ENCODE assay signal across 33 cellular contexts in genomic region chr12:106745181-106745745, GRCh38.
"Had no signal": no experiment of that assay in that cellular context is flagged by ENCODE, and none has a peak within 500 bp of the region (broad histone marks: within the 10 kb centered on the region; RNA-seq: fewer than 3 reads in every experiment).

No MANE protein-coding gene starts in this region.

- ATAC-seq: activated naive CD4-positive, alpha-beta T cell treated with anti-CD3 and anti-CD28 coated beads, Interleukin-2, amount 50 U/mL, for 72 hours; activated naive CD8-positive, alpha-beta T cell treated with anti-CD3 and anti-CD28 coated beads, Interleukin-2, amount 50 U/mL, for 24 hours; activated T-cell treated with anti-CD3 and anti-CD28 coated beads, Interleukin-2, amount 50 U/mL, for 4 hours; activated T-cell treated with anti-CD3 and anti-CD28 coated beads, Interleukin-2, amount 50 U/mL, for 72 hours; activated T-helper 17 cell treated with anti-CD3 and anti-CD28 coated beads, Interleukin-2, amount 50 U/mL, for 72 hours; body of pancreas had no signal

- H3K27ac ChIP-seq: adrenal gland, ascending aorta, body of pancreas, brain microvascular endothelial cell, breast epithelium, cardiac muscle cell had no signal

- DNase-seq: activated effector memory CD4-positive, alpha-beta T cell treated with anti-CD3 and anti-CD28 coated beads, Interleukin-2, amount 50 U/mL, for 16 hours; activated effector memory CD4-positive, alpha-beta T cell treated with Interleukin-2 at 50 U/mL for 16 hours; activated gamma-delta T cell; activated gamma-delta T cell treated with Interleukin-2 at 50 U/mL for 16 hours; activated naive CD4-positive, alpha-beta T cell; activated naive CD4-positive, alpha-beta T cell treated with anti-CD3 and anti-CD28 coated beads for 36 hours; activated naive CD4-positive, alpha-beta T cell treated with anti-CD3 and anti-CD28 coated beads, Interleukin-2, amount 10 ng/mL, durations not matched to agents 7 days and 5 days; activated naive CD4-positive, alpha-beta T cell treated with anti-CD3 and anti-CD28 coated beads, Interleukin-2, amount 50 U/mL, for 16 hours; activated naive CD4-positive, alpha-beta T cell treated with Interleukin-2 at 50 U/mL for 16 hours; activated naive CD8-positive, alpha-beta T cell treated with anti-CD3 and anti-CD28 coated beads for 36 hours; activated naive CD8-positive, alpha-beta T cell treated with anti-CD3 and anti-CD28 coated beads, Interleukin-2, amount 10 ng/mL, durations not matched to agents 7 days and 5 days; activated naive CD8-positive, alpha-beta T cell treated with anti-CD3 and anti-CD28 coated beads, Interleukin-2, amount 50 U/mL, for 24 hours; activated T-cell treated with anti-CD3 and anti-CD28 coated beads, Interleukin-2, amount 50 U/mL, for 1 hour; activated T-cell treated with anti-CD3 and anti-CD28 coated beads, Interleukin-2, amount 50 U/mL, for 24 hours; activated T-cell treated with anti-CD3 and anti-CD28 coated beads, Interleukin-2, amount 50 U/mL, for 4 hours; activated T-cell treated with anti-CD3 and anti-CD28 coated beads, Interleukin-2, amount 50 U/mL, for 48 hours; activated T-cell treated with anti-CD3 and anti-CD28 coated beads, Interleukin-2, amount 50 U/mL, for 72 hours; adrenal gland; amniotic stem cell; amygdala; aorta; body of pancreas; brain microvascular endothelial cell; central memory CD4-positive, alpha-beta T cell; cerebellar nuclear complex had no signal

- H3K36me3 ChIP-seq: adrenal gland, ascending aorta, brain microvascular endothelial cell, breast epithelium, cardiac muscle cell had no signal

- H3K9me3 ChIP-seq: adrenal gland, ascending aorta, body of pancreas, breast epithelium had no signal

- H3K4me1 ChIP-seq: adrenal gland, ascending aorta, breast epithelium had no signal

- FAIRE-seq: astrocyte, bronchial epithelial cell, colon had no signal

- H3K4me3 ChIP-seq: adrenal gland, ascending aorta, body of pancreas, breast epithelium, cardiac muscle cell had no signal

- H3K27me3 ChIP-seq: ascending aorta, body of pancreas, breast epithelium, cardiac muscle cell had no signal
